In genomic region chr3:193592841-193593665, GRCh38 we compare ENCODE assay signal across 8 cellular contexts. TPM values are rescaled to one million over a fixed set of nuclear protein-coding genes. Genes with fewer than 3 reads are reported as not detected.
DNase-seq lines count a peak whose midpoint lies in the region; ATAC-seq, FAIRE-seq and TF ChIP-seq lines count a peak whose summit lies in the region.

OPA1 (plus strand) TSS chr3:193593208; CDS start chr3:193593378, 170 bp downstream.

- TF ChIP-seq CTCF in AG04450 (IDR thresholded peaks at IDR 0.05; ENCODE audit: low read depth, low read length): peak; percentile 39
- TF ChIP-seq CTCF in WI38 (IDR thresholded peaks at IDR 0.05; ENCODE audit: low read depth, low read length): no peak
- peak; percentile 20 for TF ChIP-seq CTCF in bronchial epithelial cell (IDR thresholded peaks at IDR 0.05; ENCODE audit: insufficient read depth, low read length, severe bottlenecking)
- TF ChIP-seq CTCF in smooth muscle cell (IDR thresholded peaks at IDR 0.05; ENCODE audit: borderline replicate concordance, insufficient read depth, poor library complexity, severe bottlenecking): no peak

- H3K27ac ChIP-seq in AG04450 (ENCODE audit: low read depth, low read length) (peak within 1 kb of the TSS; percentile 57), smooth muscle cell (ENCODE audit: low read depth) (peak within 1 kb of the TSS; percentile 83)

- no peaks in the 10 kb centered on the region for H3F3A ChIP-seq in smooth muscle cell (ENCODE audit: low read depth)

- ATAC-seq in GM18909 (IDR thresholded peaks at IDR 0.05; ENCODE audit: poor library complexity, unreplicated experiment): peak; percentile 98
- peak; percentile 98 for ATAC-seq in HG03175 (IDR thresholded peaks at IDR 0.05; ENCODE audit: unreplicated experiment)

- H3K36me3 ChIP-seq in bronchial epithelial cell (ENCODE audit: control insufficient read depth, insufficient read depth, low read length) (no peaks in the 10 kb centered on the region), smooth muscle cell (ENCODE audit: low read depth) (no peaks in the 10 kb centered on the region)

- peaks cover 35% of the 10 kb centered on the region for H4K20me1 ChIP-seq in smooth muscle cell (ENCODE audit: low read depth)

- H2AFZ ChIP-seq in smooth muscle cell (ENCODE audit: low read depth): peak within 1 kb of the TSS; percentile 98

- peaks cover 19% of the 10 kb centered on the region for H3K4me1 ChIP-seq in smooth muscle cell (ENCODE audit: low read depth)

- peaks cover 3% of the 10 kb centered on the region for H3K27me3 ChIP-seq in AG04450 (ENCODE audit: control insufficient read depth, insufficient read depth, low read length)
- H3K27me3 ChIP-seq in bronchial epithelial cell (ENCODE audit: control insufficient read depth, insufficient read depth, low read length): no peaks in the 10 kb centered on the region
- H3K27me3 ChIP-seq in smooth muscle cell (ENCODE audit: low read depth): no peaks in the 10 kb centered on the region

- WGBS in smooth muscle cell (ENCODE audit: low lambda C conversion rate): 2% methylated on average over 55 of the region's 55 CpGs

- CTCF ChIA-PET in AG04450 (lab: Charles Lee): interaction anchor here (0.6 to 2.1 kb wide), 5 partner anchors 10 to 780 kb away, joined by 3 to 7 read pairs (median 4); no protein-coding TSS in a partner anchor

- POLR2A ChIA-PET in AG04450 (lab: Yijun Ruan, JAX): no interaction called here

- H3K9me3 ChIP-seq in AG04450 (ENCODE audit: control insufficient read depth, insufficient read depth, low read length): no peaks in the 10 kb centered on the region
- no peaks in the 10 kb centered on the region for H3K9me3 ChIP-seq in smooth muscle cell (replicated peaks; ENCODE audit: low read depth)

- peak within 1 kb of the TSS; percentile 88 for H3K4me3 ChIP-seq in AG04450 (ENCODE audit: low read depth, low read length)
- peak within 1 kb of the TSS; percentile 99 for H3K4me3 ChIP-seq in WI38 (ENCODE audit: low read depth, low read length)
- peak within 1 kb of the TSS; percentile 71 for H3K4me3 ChIP-seq in bronchial epithelial cell (ENCODE audit: low read depth, low read length)
- peak within 1 kb of the TSS; percentile 78 for H3K4me3 ChIP-seq in smooth muscle cell

- H3K4me2 ChIP-seq in smooth muscle cell: peak within 1 kb of the TSS; percentile 93

- no peak for FAIRE-seq in bronchial epithelial cell (lab: Jason Lieb, UNC)

- H3K79me2 ChIP-seq in smooth muscle cell (ENCODE audit: low read depth): peaks cover 45% of the 10 kb centered on the region

- H3K9ac ChIP-seq in smooth muscle cell (ENCODE audit: low read depth): peak within 1 kb of the TSS; percentile 93

- DNase-seq in AG04450 (ENCODE audit: low read depth, low spot score): peak; percentile 98
- peak; percentile 97 for DNase-seq in NCI-H2227 treated with DMSO at 0.1 percent for 48 hours (lab: John Stamatoyannopoulos, UW)
- DNase-seq in bronchial epithelial cell (ENCODE audit: low read depth): peak; percentile 95
- peak; percentile 100 for DNase-seq in iPS-NIHi11 (ENCODE audit: low spot score)
- peak; percentile 85 for DNase-seq in smooth muscle cell (lab: John Stamatoyannopoulos, UW; ENCODE audit: unreplicated experiment)

RNA-seq across cellular contexts. Expression of gene OPA1, which starts in this region (rescaled TPM):
- 42.8 and 52.1 TPM in 2 replicates for polyA plus RNA-seq in AG04450 (2011; rRNA removed)
- 59.7 and 90.1 TPM in 2 replicates for polyA minus RNA-seq in AG04450 (2011; rRNA and poly(A)+ RNA removed)
- total RNA-seq in bronchial epithelial cell: 79.8 and 88.2 TPM in 2 replicates
- total RNA-seq in smooth muscle cell: 56.0 and 103 TPM in 2 replicates
- polyA plus RNA-seq in smooth muscle cell: 19.2 and 23.8 TPM in 2 replicates

Comparison
In these comparisons a context has a peak if more than half of its experiments do, and no peak if none do; other contexts are left out.
1. Peak in every context shown above with its lines: DNase-seq, ATAC-seq, H3K4me3 ChIP-seq and H3K27ac ChIP-seq.
2. CTCF ChIP-seq: peak in AG04450 (single experiment) and bronchial epithelial cell (single experiment); none in WI38 (single experiment) and smooth muscle cell (single experiment).